ENCODE assay signal across 8 cellular contexts in genomic region chrX:72238721-72239475, GRCh38. TPM values are rescaled to one million over a fixed set of nuclear protein-coding genes. Genes with fewer than 3 reads are reported as not detected.
A peak's percentile ranks its signal among the peaks of the same experiment; 100 is the strongest.
DNase-seq lines count a peak whose midpoint lies in the region; ATAC-seq and TF ChIP-seq lines count a peak whose summit lies in the region.

A gene with protein sequence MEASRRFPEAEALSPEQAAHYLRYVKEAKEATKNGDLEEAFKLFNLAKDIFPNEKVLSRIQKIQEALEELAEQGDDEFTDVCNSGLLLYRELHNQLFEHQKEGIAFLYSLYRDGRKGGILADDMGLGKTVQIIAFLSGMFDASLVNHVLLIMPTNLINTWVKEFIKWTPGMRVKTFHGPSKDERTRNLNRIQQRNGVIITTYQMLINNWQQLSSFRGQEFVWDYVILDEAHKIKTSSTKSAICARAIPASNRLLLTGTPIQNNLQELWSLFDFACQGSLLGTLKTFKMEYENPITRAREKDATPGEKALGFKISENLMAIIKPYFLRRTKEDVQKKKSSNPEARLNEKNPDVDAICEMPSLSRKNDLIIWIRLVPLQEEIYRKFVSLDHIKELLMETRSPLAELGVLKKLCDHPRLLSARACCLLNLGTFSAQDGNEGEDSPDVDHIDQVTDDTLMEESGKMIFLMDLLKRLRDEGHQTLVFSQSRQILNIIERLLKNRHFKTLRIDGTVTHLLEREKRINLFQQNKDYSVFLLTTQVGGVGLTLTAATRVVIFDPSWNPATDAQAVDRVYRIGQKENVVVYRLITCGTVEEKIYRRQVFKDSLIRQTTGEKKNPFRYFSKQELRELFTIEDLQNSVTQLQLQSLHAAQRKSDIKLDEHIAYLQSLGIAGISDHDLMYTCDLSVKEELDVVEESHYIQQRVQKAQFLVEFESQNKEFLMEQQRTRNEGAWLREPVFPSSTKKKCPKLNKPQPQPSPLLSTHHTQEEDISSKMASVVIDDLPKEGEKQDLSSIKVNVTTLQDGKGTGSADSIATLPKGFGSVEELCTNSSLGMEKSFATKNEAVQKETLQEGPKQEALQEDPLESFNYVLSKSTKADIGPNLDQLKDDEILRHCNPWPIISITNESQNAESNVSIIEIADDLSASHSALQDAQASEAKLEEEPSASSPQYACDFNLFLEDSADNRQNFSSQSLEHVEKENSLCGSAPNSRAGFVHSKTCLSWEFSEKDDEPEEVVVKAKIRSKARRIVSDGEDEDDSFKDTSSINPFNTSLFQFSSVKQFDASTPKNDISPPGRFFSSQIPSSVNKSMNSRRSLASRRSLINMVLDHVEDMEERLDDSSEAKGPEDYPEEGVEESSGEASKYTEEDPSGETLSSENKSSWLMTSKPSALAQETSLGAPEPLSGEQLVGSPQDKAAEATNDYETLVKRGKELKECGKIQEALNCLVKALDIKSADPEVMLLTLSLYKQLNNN (minus strand): TSS chrX:72239027. CDS start chrX:72238911, 116 bp downstream.

- ATAC-seq in GM21367 (IDR thresholded peaks at IDR 0.05; ENCODE audit: unreplicated experiment) = peak; percentile 96

- CTCF ChIA-PET in OCI-LY7 (lab: Charles Lee; ENCODE audit: unreplicated experiment) = interaction anchor here (0.9 kb wide), 1 partner anchor 39 kb away, joined by 3 read pairs; no protein-coding TSS in a partner anchor

- no peaks in the 10 kb centered on the region for H3K9me2 ChIP-seq in OCI-LY7 (ENCODE audit: insufficient read depth, low read length)

- H3K36me3 ChIP-seq in OCI-LY7 (ENCODE audit: insufficient read depth, low read length) = peaks cover 20% of the 10 kb centered on the region

- peaks cover 21% of the 10 kb centered on the region for H3K79me2 ChIP-seq in OCI-LY7 (ENCODE audit: insufficient read depth, low read depth, low read length)

- POLR2A ChIA-PET in OCI-LY7 (lab: Charles Lee) = interaction anchor here (1.0 to 1.2 kb wide), 5 partner anchors 16 to 58 kb away, joined by 3 to 5 read pairs (median 3); partner anchors contain the start of genes PIN4 and RPS4X

- peak within 1 kb of the TSS; percentile 92 for H3K4me3 ChIP-seq in OCI-LY7 (ENCODE audit: low read depth, low read length, poor library complexity, severe bottlenecking)
- H3K4me3 ChIP-seq in epithelial cell of esophagus (ENCODE audit: low read length) = peak within 1 kb of the TSS; percentile 53
- peak within 1 kb of the TSS; percentile 30 for H3K4me3 ChIP-seq in mononuclear cell (ENCODE audit: low read length)

- TF ChIP-seq CTCF in OCI-LY7 (conservative IDR thresholded peaks at IDR 0.05; ENCODE audit: low read length) (no peak), epithelial cell of esophagus (IDR thresholded peaks at IDR 0.05; ENCODE audit: insufficient read depth, low read depth, low read length, missing control alignments) (no peak)

- peak within 1 kb of the TSS; percentile 64 for H2AFZ ChIP-seq in OCI-LY7 (ENCODE audit: low read length)

- no peaks in the 10 kb centered on the region for H4K20me1 ChIP-seq in OCI-LY7 (ENCODE audit: insufficient read depth, low read length)

- no TSS peak for BruUV-seq in OCI-LY7 (replicated peaks; lab: Mats Ljungman, UMichigan)

- peak; percentile 82 for DNase-seq in Caki2 (ENCODE audit: low read depth)
- DNase-seq in HT1080 (ENCODE audit: low read depth) = peak; percentile 89
- DNase-seq in OCI-LY7 (ENCODE audit: low spot score) = peak; percentile 86
- DNase-seq in activated T-cell treated with anti-CD3 and anti-CD28 coated beads for 1 hour (ENCODE audit: low read depth) = peak; percentile 71
- peak; percentile 87 for DNase-seq in epithelial cell of esophagus (ENCODE audit: low read depth)
- DNase-seq in stimulated activated CD8-positive, alpha-beta memory T cell treated with anti-CD3 and anti-CD28 coated beads, Interleukin-4, amount 100 ng/mL, for 1 hour (ENCODE audit: low read depth in 2 of 2, low spot score in 1 of 2) = peak; percentile 45 to 64

- no peaks in the 10 kb centered on the region for H3K27me3 ChIP-seq in mononuclear cell (ENCODE audit: insufficient read depth, low read length)

- H3K9me3 ChIP-seq in OCI-LY7 (ENCODE audit: low read length) (no peaks in the 10 kb centered on the region), mononuclear cell (ENCODE audit: low read depth, low read length) (no peaks in the 10 kb centered on the region)

- peak within 1 kb of the TSS; percentile 84 for H3K4me2 ChIP-seq in OCI-LY7 (ENCODE audit: low read length)

- intact Hi-C loops in OCI-LY7 (cut with micrococcal nuclease; ENCODE audit: unreplicated experiment) = loop anchor here (2.0 kb wide), 1 partner anchor 58 kb away; the partner anchor contains the start of gene PIN4

- H3K27ac ChIP-seq in OCI-LY7 (ENCODE audit: low read depth, low read length, poor library complexity, severe bottlenecking) = peak within 1 kb of the TSS; percentile 65

- in situ Hi-C loops in Caki2 (cut with HindIII; ENCODE audit: low pct_unique_long_range_greater_than_20kb, low sequenced_read_pairs) = no loop called here

- peaks cover 3% of the 10 kb centered on the region for H3K4me1 ChIP-seq in OCI-LY7 (ENCODE audit: insufficient read depth, low read length, poor library complexity, severe bottlenecking)
- peaks cover 6% of the 10 kb centered on the region for H3K4me1 ChIP-seq in mononuclear cell (ENCODE audit: insufficient read depth, low read length)

RNA-seq across cellular contexts. Expression of the gene that starts here (rescaled TPM):
- 3.4 and 5.5 TPM in 2 replicates for total RNA-seq in Caki2 (2014; rRNA removed; shearing (Covaris generic); ENCODE audit: low replicate concordance)
- 10.1 and 10.5 TPM in 2 replicates for total RNA-seq in HT1080 (2014; rRNA removed; shearing (Covaris generic))
- 6.6 and 7.8 TPM in 2 replicates for polyA plus RNA-seq in HT1080 (2015; cell fraction: cytosol; rRNA removed)
- 13.6 and 17.9 TPM in 2 replicates for polyA plus RNA-seq in HT1080 (2015; cell fraction: nucleus; rRNA removed)
- total RNA-seq in OCI-LY7 (2014; rRNA removed; shearing (Covaris generic)) = 12.6 and 13.5 TPM in 2 replicates
- total RNA-seq in OCI-LY7 (2022) = 14.1 and 14.7 TPM in 2 replicates
- total RNA-seq in mononuclear cell = 1.6 TPM

Comparison
In these comparisons a context has a peak if more than half of its experiments do, and no peak if none do; other contexts are left out.
1. Peak in every context shown above with its lines: DNase-seq, ATAC-seq, H3K4me3 ChIP-seq and H3K27ac ChIP-seq.
2. H3K4me3 ChIP-seq: peak in every context shown above with its lines; median percentile 92 in OCI-LY7; 53 in epithelial cell of esophagus; 30 in mononuclear cell.